8 cellular contexts compared by ENCODE assay signal in genomic region chr11:720642-721346, GRCh38. TPM values are rescaled to one million over a fixed set of nuclear protein-coding genes. Genes with fewer than 3 reads are reported as not detected.
DNase-seq lines count a peak whose midpoint lies in the region; ATAC-seq and TF ChIP-seq lines count a peak whose summit lies in the region.

No MANE protein-coding gene starts in this region.

- H3K36me3 ChIP-seq in SK-N-SH (replicated peaks in 1 of 2; ENCODE audit: control insufficient read depth in 1 of 2, insufficient read depth in 2 of 2, low read length in 1 of 2) (no peaks in the 10 kb centered on the region), sigmoid colon (no peaks in the 10 kb centered on the region)

- ATAC-seq in HG02885 (IDR thresholded peaks at IDR 0.05; ENCODE audit: poor library complexity, unreplicated experiment) (no peak), GM21423 (IDR thresholded peaks at IDR 0.05; ENCODE audit: unreplicated experiment) (no peak)

- no peaks in the 10 kb centered on the region for H4K20me1 ChIP-seq in SK-N-SH (ENCODE audit: insufficient read depth)

- peaks cover 0 to 12% of the 10 kb centered on the region in 2 experiments; a peak in 1 of 4 replicates for H3K4me1 ChIP-seq in SK-N-SH (ENCODE audit: control insufficient read depth in 1 of 2, insufficient read depth in 2 of 2, low read depth in 1 of 2, low read length in 1 of 2)
- H3K4me1 ChIP-seq in sigmoid colon, result peaks cover 0 to 26% (median 21%) of the 10 kb centered on the region in 4 donors

- no peaks in the 10 kb centered on the region for H3K79me2 ChIP-seq in SK-N-SH (ENCODE audit: insufficient read depth)

- CTCF ChIA-PET in SK-N-SH (lab: Yijun Ruan, JAX), result interaction anchor here (0.9 to 11.8 kb wide), 8 partner anchors 7 to 203 kb away, joined by 3 to 150 read pairs (median 6); partner anchors contain the start of genes DEAF1 and TMEM80

- no peak for TF ChIP-seq RAD21 in SK-N-SH (IDR thresholded peaks at IDR 0.05; ENCODE audit: low read length)

- TF ChIP-seq EP300 in SK-N-SH (IDR thresholded peaks at IDR 0.05; ENCODE audit: borderline replicate concordance in 1 of 2, low read depth in 1 of 2, low read length in 1 of 2) (no peak), sigmoid colon (IDR thresholded peaks at IDR 0.05) (no peak)

- intact Hi-C loops in sigmoid colon (cut with DNase I), result no loop called here

- no peaks in the 10 kb centered on the region for H3K9me3 ChIP-seq in SK-N-SH
- no peaks in the 10 kb centered on the region for H3K9me3 ChIP-seq in sigmoid colon

- DNase-seq in NCI-H2029 (lab: John Stamatoyannopoulos, UW) (peak; percentile 68), NCI-H2029 treated with DMSO at 0.1 percent for 48 hours (lab: John Stamatoyannopoulos, UW) (no peak), SK-N-SH (peak; percentile 86), sigmoid colon (no peak)
- DNase-seq in effector CD4-positive, alpha-beta T cell, result peak; percentile 57
- DNase-seq in stimulated activated CD4-positive, alpha-beta T cell treated with anti-CD3 and anti-CD28 coated beads, Interleukin-4, amount 100 ng/mL, for 24 hours, result peak; percentile 62

- TF ChIP-seq CTCF in SK-N-SH (IDR thresholded peaks at IDR 0.05), result no peak
- TF ChIP-seq CTCF in sigmoid colon (IDR thresholded peaks at IDR 0.05), result no peak

- no peaks in the 10 kb centered on the region for H3F3A ChIP-seq in SK-N-SH (replicated peaks; ENCODE audit: insufficient read depth)

- no peaks in the 10 kb centered on the region for H3K9me2 ChIP-seq in SK-N-SH

- H3K9ac ChIP-seq in SK-N-SH, result no peak overlapping the region

- H3K4me2 ChIP-seq in SK-N-SH, result 0 out of 2 replicates have a peak overlapping the region, but pooled peaks have one; percentile 19

- no peak overlapping the region for H2AFZ ChIP-seq in SK-N-SH (ENCODE audit: low read depth)

- H3K4me3 ChIP-seq in SK-N-SH (ENCODE audit: low read depth in 2 of 2, low read length in 1 of 2) (peak overlapping the region in 1 of 2 experiments; percentile 24; a peak in 1 of 4 replicates), sigmoid colon (peak overlapping the region in 2 of 4 donors; percentile 15 to 24)

- no peak overlapping the region for H3K27ac ChIP-seq in SK-N-SH (ENCODE audit: low read depth in 2 of 2, low read length in 1 of 2)
- H3K27ac ChIP-seq in sigmoid colon, result no peak overlapping the region

- no peak for TF ChIP-seq POLR2A in sigmoid colon (IDR thresholded peaks at IDR 0.05)

- H3K27me3 ChIP-seq in SK-N-SH (ENCODE audit: insufficient read depth) (peaks cover 52% of the 10 kb centered on the region), sigmoid colon (peaks cover 36 to 66% (median 60%) of the 10 kb centered on the region in 3 donors)

- POLR2A ChIA-PET in SK-N-SH (lab: Yijun Ruan, JAX), result no interaction called here

- 18% methylated on average over 29 of the region's 63 CpGs for WGBS in SK-N-SH (ENCODE audit: low lambda C conversion rate)
- 16 to 31% methylated on average over 63 of the region's 63 CpGs for WGBS in sigmoid colon, 2 donors

TF ChIP-seq in SK-N-SH, 30 proteins besides CTCF, POLR2A, EP300 and RAD21 (continues in another document):
- no peak for TF ChIP-seq FOXJ3 (CRISPR knock-in tag; IDR thresholded peaks at IDR 0.05)
- TF ChIP-seq TEAD4 (IDR thresholded peaks at IDR 0.05; ENCODE audit: borderline replicate concordance, insufficient read depth), result no peak
- no peak for TF ChIP-seq SMC3 (IDR thresholded peaks at IDR 0.05; ENCODE audit: low read depth, low read length)
- TF ChIP-seq ZBTB33 (IDR thresholded peaks at IDR 0.05; ENCODE audit: borderline replicate concordance, low read depth), result no peak
- TF ChIP-seq REST (IDR thresholded peaks at IDR 0.05; ENCODE audit: low read depth, low read length), result no peak
- TF ChIP-seq FOXM1 (IDR thresholded peaks at IDR 0.05; ENCODE audit: low read depth), result no peak
- no peak for TF ChIP-seq USF1 (IDR thresholded peaks at IDR 0.05; ENCODE audit: borderline replicate concordance, low read depth)
- TF ChIP-seq PBX3 (IDR thresholded peaks at IDR 0.05), result no peak
- TF ChIP-seq FOSL2 (IDR thresholded peaks at IDR 0.05; ENCODE audit: borderline replicate concordance, low read depth), result no peak
- TF ChIP-seq JUND (IDR thresholded peaks at IDR 0.05), result no peak

RNA-seq across cellular contexts. Expression of gene EPS8L2, which starts 14.8 kb away (rescaled TPM):
- 0.67 and 0.74 TPM in 2 replicates for polyA plus RNA-seq in SK-N-SH (2012; rRNA removed)
- 0.42 and 0.52 TPM in 2 replicates for polyA plus RNA-seq in SK-N-SH (2012; cell fraction: cytosol; rRNA removed)
- polyA plus RNA-seq in SK-N-SH (2012; cell fraction: nucleus; rRNA removed), result 3.7 and 4.3 TPM in 2 replicates
- 10 to 100 TPM in 2 of 4 donors, 1 to 10 TPM in 2; 5.4 to 15.6 (median 11.6) TPM for total RNA-seq in sigmoid colon
- 100 to 1,000 TPM; 153 to 168 (median 155) TPM for polyA plus RNA-seq in sigmoid colon

RNA-seq across cellular contexts. Expression of gene TMEM80, which starts 25.2 kb away (rescaled TPM):
- polyA plus RNA-seq in SK-N-SH (2012; rRNA removed), result 40.4 and 51.0 TPM in 2 replicates
- 34.3 and 36.4 TPM in 2 replicates for polyA plus RNA-seq in SK-N-SH (2012; cell fraction: cytosol; rRNA removed)
- 88.5 and 114 TPM in 2 replicates for polyA plus RNA-seq in SK-N-SH (2012; cell fraction: nucleus; rRNA removed)
- total RNA-seq in sigmoid colon, result 10 to 100 TPM; 20.9 to 41.5 (median 39.6) TPM
- 10 to 100 TPM in 2 of 3 donors, 1 to 10 TPM in 1; 7.9 to 27.6 (median 25.7) TPM for polyA plus RNA-seq in sigmoid colon

RNA-seq across cellular contexts. Expression of gene DEAF1, which starts 25.8 kb away (rescaled TPM):
- 36.0 and 40.6 TPM in 2 replicates for polyA plus RNA-seq in SK-N-SH (2012; rRNA removed)
- 19.2 and 27.9 TPM in 2 replicates for polyA plus RNA-seq in SK-N-SH (2012; cell fraction: cytosol; rRNA removed)
- 28.1 and 32.0 TPM in 2 replicates for polyA plus RNA-seq in SK-N-SH (2012; cell fraction: nucleus; rRNA removed)
- total RNA-seq in sigmoid colon, result 10 to 100 TPM; 15.1 to 29.6 (median 22.2) TPM
- polyA plus RNA-seq in sigmoid colon, result 10 to 100 TPM; 11.3 to 18.6 (median 14.4) TPM

RNA-seq across cellular contexts. Expression of gene TALDO1, which starts 26.5 kb away (rescaled TPM):
- 78.4 and 103 TPM in 2 replicates for polyA plus RNA-seq in SK-N-SH (2012; rRNA removed)
- polyA plus RNA-seq in SK-N-SH (2012; cell fraction: cytosol; rRNA removed), result 84.3 and 95.6 TPM in 2 replicates
- polyA plus RNA-seq in SK-N-SH (2012; cell fraction: nucleus; rRNA removed), result 75.1 and 87.3 TPM in 2 replicates
- 100 to 1,000 TPM in 2 of 4 donors, 10 to 100 TPM in 2; 94.6 to 133 (median 108) TPM for total RNA-seq in sigmoid colon
- polyA plus RNA-seq in sigmoid colon, result 100 to 1,000 TPM; 142 to 177 (median 170) TPM

RNA-seq across cellular contexts. Expression of gene GATD1, which starts 56.5 kb away (rescaled TPM):
- 72.9 and 86.2 TPM in 2 replicates for polyA plus RNA-seq in SK-N-SH (2012; rRNA removed)
- polyA plus RNA-seq in SK-N-SH (2012; cell fraction: cytosol; rRNA removed), result 27.6 and 32.1 TPM in 2 replicates
- polyA plus RNA-seq in SK-N-SH (2012; cell fraction: nucleus; rRNA removed), result 562 and 877 TPM in 2 replicates
- 10 to 100 TPM in 3 of 4 donors, 1 to 10 TPM in 1; 6.7 to 26.3 (median 14.9) TPM for total RNA-seq in sigmoid colon
- 10 to 100 TPM in 2 of 3 donors, 1 to 10 TPM in 1; 7.8 to 55.9 (median 40.0) TPM for polyA plus RNA-seq in sigmoid colon

Comparison
In these comparisons a context has a peak if more than half of its experiments do, and no peak if none do; other contexts are left out.
1. DNase-seq: peak in NCI-H2029 (single experiment), SK-N-SH (single experiment), effector CD4-positive, alpha-beta T cell (single experiment) and stimulated activated CD4-positive, alpha-beta T cell treated with anti-CD3 and anti-CD28 coated beads, Interleukin-4, amount 100 ng/mL, for 24 hours (single experiment); none in NCI-H2029 treated with DMSO at 0.1 percent for 48 hours (single experiment) and sigmoid colon (single experiment).
2. RNA of gene EPS8L2, which starts 14.8 kb away (polyA plus RNA-seq): 153 to 168 TPM in sigmoid colon; 0.42 to 4.3 TPM in SK-N-SH; every median in the first group is over 10 times any median in the second.